In genomic region chr11:128565881-128566280, GRCh38 we compare ENCODE assay signal across 14 cellular contexts. TPM values are rescaled to one million over a fixed set of nuclear protein-coding genes. Genes with fewer than 3 reads are reported as not detected.
DNase-seq lines count a peak whose midpoint lies in the region; ATAC-seq and TF ChIP-seq lines count a peak whose summit lies in the region.
"Had no signal": no experiment of that assay in that cellular context is flagged by ENCODE, and none has a peak within 500 bp of the region (broad histone marks: within the 10 kb centered on the region; RNA-seq: fewer than 3 reads in every experiment).

No MANE protein-coding gene starts in this region.

- H2BK20ac ChIP-seq in IMR-90 (ENCODE audit: low read depth, low read length) = no peak overlapping the region

- H2BK15ac ChIP-seq in IMR-90 (ENCODE audit: low read depth, low read length) = no peak overlapping the region

- no peaks in the 10 kb centered on the region for H3K9me3 ChIP-seq in IMR-90 (ENCODE audit: control insufficient read depth, insufficient read depth, low read length)
- H3K9me3 ChIP-seq in mucosa of descending colon = no peaks in the 10 kb centered on the region
- H3K9me3 ChIP-seq in BE2C = no peaks in the 10 kb centered on the region
- H3K9me3 ChIP-seq: ascending aorta had no signal

- no peak for TF ChIP-seq POLR2A in IMR-90 (IDR thresholded peaks at IDR 0.05; ENCODE audit: low read depth, low read length)

- WGBS in IMR-90 (ENCODE audit: extremely low coverage in 2 of 2, insufficient read length in 1 of 2), 2 experiments = 40% methylated on average over 1 of the region's 5 CpGs; no CpG with 5 or more reads in 1 of the 2 experiments

- BruUV-seq in IMR-90 (replicated peaks; lab: Mats Ljungman, UMichigan) = no TSS peak

- no peak overlapping the region for H3K9ac ChIP-seq in IMR-90 (ENCODE audit: low read depth, low read length)

- H3K23ac ChIP-seq in IMR-90 (ENCODE audit: low read depth, low read length) = no peak overlapping the region

- no peak overlapping the region for H3K27ac ChIP-seq in IMR-90 (ENCODE audit: insufficient read depth, low read length)
- H3K27ac ChIP-seq: ascending aorta had no signal

- H3K79me1 ChIP-seq in IMR-90 (ENCODE audit: low read depth in 1 of 2, low read length in 2 of 2) = no peaks in the 10 kb centered on the region

- H2BK5ac ChIP-seq in IMR-90 (ENCODE audit: low read depth, low read length, poor library complexity, severe bottlenecking) = no peak overlapping the region

- H3K36me3 ChIP-seq in IMR-90 (ENCODE audit: control insufficient read depth, insufficient read depth, low read length) (no peaks in the 10 kb centered on the region), mucosa of descending colon (ENCODE audit: low read depth) (no peaks in the 10 kb centered on the region), BE2C (no peaks in the 10 kb centered on the region)
- H3K36me3 ChIP-seq: ascending aorta had no signal

- H3K4me2 ChIP-seq in IMR-90 (ENCODE audit: low read depth, low read length) = no peak overlapping the region

- no peak overlapping the region for H4K91ac ChIP-seq in IMR-90 (ENCODE audit: insufficient read depth, low read depth, low read length)

- H3K4me1 ChIP-seq in IMR-90 (ENCODE audit: control insufficient read depth, insufficient read depth, low read length) = no peaks in the 10 kb centered on the region
- peaks cover 14% of the 10 kb centered on the region for H3K4me1 ChIP-seq in mucosa of descending colon (ENCODE audit: low read depth)
- no peaks in the 10 kb centered on the region; the same call in 1 of the 2 replicates for H3K4me1 ChIP-seq in BE2C
- H3K4me1 ChIP-seq: ascending aorta had no signal

- peak overlapping the region; percentile 73 to 88 (median 86) for H3K27ac Mint-ChIP-seq in CD14-positive monocyte

- H2AK9ac ChIP-seq in IMR-90 (replicated peaks; ENCODE audit: low read depth, low read length, poor library complexity) = no peak overlapping the region

- no peak overlapping the region for H3K56ac ChIP-seq in IMR-90 (ENCODE audit: extremely low read depth, insufficient read depth, low read length)

- no peak overlapping the region for H2BK120ac ChIP-seq in IMR-90 (ENCODE audit: low read depth, low read length)

- H3K9me1 ChIP-seq in IMR-90 (ENCODE audit: insufficient read depth, low read length) = no peaks in the 10 kb centered on the region

- TF ChIP-seq RAD21 in IMR-90 (IDR thresholded peaks at IDR 0.05; ENCODE audit: low read length) = no peak

- DNase-seq in CD14-positive monocyte (ENCODE audit: low spot score) (peak; percentile 69), IMR-90 (no peak), SIG-M5 (lab: John Stamatoyannopoulos, UW) (peak; percentile 44), mucosa of descending colon (peak in 2 of 3 donors; percentile 39 to 63), BE2C (no peak), NCI-H345 treated with DMSO at 0.1 percent for 48 hours (lab: John Stamatoyannopoulos, UW; ENCODE audit: unreplicated experiment) (no peak), NCI-H2171 (lab: John Stamatoyannopoulos, UW) (no peak)
- DNase-seq in activated CD4-positive, alpha-beta T cell treated with anti-CD3 and anti-CD28 coated beads for 1 hour = no peak
- DNase-seq: activated gamma-delta T cell, cortex of kidney, KG1, NCI-H187, NCI-H510A had no signal

- H4K8ac ChIP-seq in IMR-90 (ENCODE audit: low read depth in 2 of 2, low read length in 2 of 2) = no peak overlapping the region

- no peak overlapping the region for H2AK5ac ChIP-seq in IMR-90 (ENCODE audit: low read depth, low read length)

- TF ChIP-seq CTCF in CD14-positive monocyte (IDR thresholded peaks at IDR 0.05) = no peak
- TF ChIP-seq CTCF in IMR-90 (conservative IDR thresholded peaks at IDR 0.05; ENCODE audit: low read depth, low read length) = no peak
- TF ChIP-seq CTCF in mucosa of descending colon (IDR thresholded peaks at IDR 0.05) = no peak
- no peak for TF ChIP-seq CTCF in BE2C (IDR thresholded peaks at IDR 0.05; ENCODE audit: low read depth, low read length)

- no peak overlapping the region for H3K4ac ChIP-seq in IMR-90 (ENCODE audit: low read depth, low read length)

- H3K18ac ChIP-seq in IMR-90 (ENCODE audit: low read depth, low read length) = no peak overlapping the region

- peaks cover 0 to 9% (median 7%) of the 10 kb centered on the region in 3 donors for H3K27me3 Mint-ChIP-seq in CD14-positive monocyte (ENCODE audit: low read depth in 3 of 3)

- no peaks in the 10 kb centered on the region for H3K9me3 Mint-ChIP-seq in CD14-positive monocyte

- H3K27me3 ChIP-seq in IMR-90 (ENCODE audit: control insufficient read depth, insufficient read depth, low read length) (peaks cover 12% of the 10 kb centered on the region), BE2C (no peaks in the 10 kb centered on the region)
- H3K27me3 ChIP-seq: ascending aorta had no signal

- H3K4me3 Mint-ChIP-seq in CD14-positive monocyte = peak overlapping the region in 1 of 2 donors; percentile 62

- no peak overlapping the region for H3K4me3 ChIP-seq in IMR-90 (ENCODE audit: insufficient read depth, low read depth, low read length)
- H3K4me3 ChIP-seq in mucosa of descending colon = no peak overlapping the region
- H3K4me3 ChIP-seq in BE2C (ENCODE audit: low read depth, low read length) = no peak overlapping the region
- H3K4me3 ChIP-seq: ascending aorta had no signal

- H3K14ac ChIP-seq in IMR-90 (replicated peaks; ENCODE audit: low read depth, low read length) = no peak overlapping the region

- POLR2A ChIA-PET in IMR-90 (lab: Charles Lee; ENCODE audit: unreplicated experiment) = no interaction called here

- dilution Hi-C loops in IMR-90 (cut with HindIII; ENCODE audit: low sequenced_read_pairs, unreplicated experiment) = no loop called here

- H4K5ac ChIP-seq in IMR-90 (ENCODE audit: low read depth, low read length) = no peak overlapping the region

- peaks cover 62% of the 10 kb centered on the region for H3K4me1 Mint-ChIP-seq in CD14-positive monocyte

- intact Hi-C loops in CD14-positive monocyte (cut with micrococcal nuclease) = no loop called here
- intact Hi-C loops in IMR-90 (cut with micrococcal nuclease) = no loop called here
- intact Hi-C loops in mucosa of descending colon (cut with DNase I, micrococcal nuclease) = no loop called here

- no peaks in the 10 kb centered on the region for H4K20me1 ChIP-seq in IMR-90 (ENCODE audit: insufficient read depth, low read length)

- H3K36me3 Mint-ChIP-seq in CD14-positive monocyte = no peaks in the 10 kb centered on the region

- ATAC-seq in IMR-90 (ENCODE audit: low read depth) = no peak
- ATAC-seq in mucosa of descending colon = peak; percentile 92

- H2AFZ ChIP-seq in IMR-90 (replicated peaks; ENCODE audit: low read length, poor library complexity) = no peak overlapping the region

- in situ Hi-C loops in IMR-90 (cut with MboI; ENCODE audit: low sequenced_read_pairs) = no loop called here

- CTCF ChIA-PET in IMR-90 (lab: Yijun Ruan, JAX) = no interaction called here

TF ChIP-seq in IMR-90, 13 proteins besides CTCF, POLR2A, EP300 and RAD21:
- TF ChIP-seq FOS (IDR thresholded peaks at IDR 0.05; ENCODE audit: low read depth, low read length) = no peak
- TF ChIP-seq CEBPB (IDR thresholded peaks at IDR 0.05; ENCODE audit: low read depth, low read length) = 0 out of 2 replicates have a peak, but pooled peaks have one; percentile 6
- TF ChIP-seq SMC3 (IDR thresholded peaks at IDR 0.05; ENCODE audit: low read depth, low read length) = no peak
- no peak for TF ChIP-seq RCOR1 (IDR thresholded peaks at IDR 0.05; ENCODE audit: insufficient replicate concordance, low read length)
- TF ChIP-seq USF2 (IDR thresholded peaks at IDR 0.05; ENCODE audit: low read depth, low read length) = no peak
- no peak for TF ChIP-seq RFX5 (IDR thresholded peaks at IDR 0.05; ENCODE audit: low read depth, low read length)

RNA-seq across cellular contexts. Expression of gene ETS1, which starts 21.5 kb away (rescaled TPM):
- polyA plus RNA-seq in CD14-positive monocyte = 1 to 10 TPM; 1.6 TPM
- 56.3 and 60.3 TPM in 2 replicates for total RNA-seq in IMR-90 (2012; rRNA removed)
- 41.2 and 43.6 TPM in 2 replicates for polyA plus RNA-seq in IMR-90 (2012; rRNA removed)
- polyA plus RNA-seq in IMR-90 (2012; cell fraction: cytosol; rRNA removed) = 19.0 and 24.4 TPM in 2 replicates
- 13.4 and 42.1 TPM in 2 replicates for polyA plus RNA-seq in IMR-90 (2012; cell fraction: nucleus; rRNA removed; ENCODE audit: low replicate concordance)
- total RNA-seq in mucosa of descending colon = 10 to 100 TPM; 36.5 to 41.2 (median 38.6) TPM
- 23.4 TPM for polyA plus RNA-seq in BE2C (2012; ENCODE audit: insufficient read depth, insufficient read length, low read depth)

Comparison
In these comparisons a context has a peak if more than half of its experiments do, and no peak if none do; other contexts are left out.
1. DNase-seq: peak in CD14-positive monocyte (single experiment), SIG-M5 (single experiment) and mucosa of descending colon (2 of 3); none in IMR-90 (single experiment), BE2C (single experiment), NCI-H345 treated with DMSO at 0.1 percent for 48 hours (single experiment), NCI-H2171 (single experiment) and activated CD4-positive, alpha-beta T cell treated with anti-CD3 and anti-CD28 coated beads for 1 hour (single experiment).